Comparison of ENCODE assay signal across 8 cellular contexts in genomic region chr2:162344617-162344950, GRCh38. TPM values are rescaled to one million over a fixed set of nuclear protein-coding genes. Genes with fewer than 3 reads are reported as not detected.
DNase-seq lines count a peak whose midpoint lies in the region; ATAC-seq lines count a peak whose summit lies in the region.

No MANE protein-coding gene starts in this region.

- H3K36me3 Mint-ChIP-seq in activated T-cell treated with anti-CD3 and anti-CD28 coated beads, Interleukin-2, amount 50 U/mL, for 4 hours (ENCODE audit: insufficient read depth), result peaks cover 3% of the 10 kb centered on the region
- H3K36me3 Mint-ChIP-seq in activated CD8-positive, alpha-beta T cell treated with anti-CD3 and anti-CD28 coated beads, Interleukin-2, amount 10 ng/mL, durations not matched to agents 7 days and 5 days (ENCODE audit: low read depth), result no peaks in the 10 kb centered on the region

- no peak for ATAC-seq in activated T-cell treated with anti-CD3 and anti-CD28 coated beads, Interleukin-2, amount 50 U/mL, for 4 hours
- ATAC-seq in activated CD8-positive, alpha-beta T cell treated with anti-CD3 and anti-CD28 coated beads, Interleukin-2, amount 10 ng/mL, durations not matched to agents 7 days and 5 days, result no peak
- ATAC-seq in stimulated activated naive CD8-positive, alpha-beta T cell treated with anti-CD3 and anti-CD28 coated beads, Interleukin-15, Interleukin-2, amounts not matched to agents 100 U/mL and 50 U/mL, for 24 hours, result no peak

- H3K27ac Mint-ChIP-seq in activated CD8-positive, alpha-beta T cell treated with anti-CD3 and anti-CD28 coated beads, Interleukin-2, amount 10 ng/mL, durations not matched to agents 7 days and 5 days, result no peak overlapping the region

- CTCF ChIA-PET in activated CD8-positive, alpha-beta T cell treated with anti-CD3 and anti-CD28 coated beads, Interleukin-2, amount 10 ng/mL, durations not matched to agents 7 days and 5 days (lab: Charles Lee), result interaction anchor here (1.9 kb wide), 1 partner anchor 26 kb away, joined by 11 read pairs; the partner anchor contains the start of gene IFIH1

- POLR2A ChIA-PET in activated CD8-positive, alpha-beta T cell treated with anti-CD3 and anti-CD28 coated beads, Interleukin-2, amount 10 ng/mL, durations not matched to agents 7 days and 5 days (lab: Charles Lee), result interaction anchor here (1.6 kb wide), 1 partner anchor 26 kb away, joined by 12 read pairs; the partner anchor contains the start of gene IFIH1

- H3K4me1 Mint-ChIP-seq in activated T-cell treated with anti-CD3 and anti-CD28 coated beads, Interleukin-2, amount 50 U/mL, for 4 hours (ENCODE audit: low read depth), result peaks cover 11% of the 10 kb centered on the region
- H3K4me1 Mint-ChIP-seq in activated CD8-positive, alpha-beta T cell treated with anti-CD3 and anti-CD28 coated beads, Interleukin-2, amount 10 ng/mL, durations not matched to agents 7 days and 5 days (ENCODE audit: low read depth), result peaks cover 16% of the 10 kb centered on the region

- peak overlapping the region; percentile 83 for H3K4me3 Mint-ChIP-seq in activated T-cell treated with anti-CD3 and anti-CD28 coated beads, Interleukin-2, amount 50 U/mL, for 4 hours
- peak overlapping the region; percentile 89 for H3K4me3 Mint-ChIP-seq in activated CD8-positive, alpha-beta T cell treated with anti-CD3 and anti-CD28 coated beads, Interleukin-2, amount 10 ng/mL, durations not matched to agents 7 days and 5 days

- H3K27me3 Mint-ChIP-seq in activated T-cell treated with anti-CD3 and anti-CD28 coated beads, Interleukin-2, amount 50 U/mL, for 4 hours (ENCODE audit: low read depth), result no peaks in the 10 kb centered on the region
- H3K27me3 Mint-ChIP-seq in activated CD8-positive, alpha-beta T cell treated with anti-CD3 and anti-CD28 coated beads, Interleukin-2, amount 10 ng/mL, durations not matched to agents 7 days and 5 days (ENCODE audit: low read depth), result peaks cover 8% of the 10 kb centered on the region

- no peaks in the 10 kb centered on the region for H3K36me3 ChIP-seq in iPS-15b (ENCODE audit: control insufficient read depth, insufficient read depth, low read length)

- peaks cover 4% of the 10 kb centered on the region for H3K4me1 ChIP-seq in iPS-15b (ENCODE audit: control insufficient read depth, insufficient read depth, low read length)

- H3K9ac ChIP-seq in iPS-15b (ENCODE audit: low read depth, low read length), result peak overlapping the region; percentile 2

- H3K4me3 ChIP-seq in iPS-15b (ENCODE audit: low read depth, low read length), result peak overlapping the region; percentile 69

- no peaks in the 10 kb centered on the region for H3K9me3 Mint-ChIP-seq in activated T-cell treated with anti-CD3 and anti-CD28 coated beads, Interleukin-2, amount 50 U/mL, for 4 hours
- no peaks in the 10 kb centered on the region for H3K9me3 Mint-ChIP-seq in activated CD8-positive, alpha-beta T cell treated with anti-CD3 and anti-CD28 coated beads, Interleukin-2, amount 10 ng/mL, durations not matched to agents 7 days and 5 days (ENCODE audit: insufficient read depth)

- peaks cover 6% of the 10 kb centered on the region for H3K27me3 ChIP-seq in iPS-15b (ENCODE audit: control insufficient read depth, insufficient read depth, low read length)

- DNase-seq in activated T-cell treated with anti-CD3 and anti-CD28 coated beads, Interleukin-2, amount 50 U/mL, for 4 hours, result no peak
- DNase-seq in activated T-cell treated with anti-CD3 and anti-CD28 coated beads for 4 hours (no peak), NCI-H187 (lab: John Stamatoyannopoulos, UW) (no peak), NCI-H2081 (lab: John Stamatoyannopoulos, UW) (no peak), dedifferentiated amniotic fluid mesenchymal stem cell (ENCODE audit: extremely low spot score) (no peak)
- DNase-seq in activated CD8-positive, alpha-beta T cell treated with anti-CD3 and anti-CD28 coated beads, Interleukin-2, amount 10 ng/mL, durations not matched to agents 7 days and 5 days, result no peak
- DNase-seq in stimulated activated naive CD8-positive, alpha-beta T cell treated with anti-CD3 and anti-CD28 coated beads, Interleukin-15, Interleukin-2, amounts not matched to agents 100 U/mL and 50 U/mL, for 24 hours, result peak; percentile 14

- H3K9me3 ChIP-seq in iPS-15b (ENCODE audit: control insufficient read depth, insufficient read depth, low read length), result no peaks in the 10 kb centered on the region

RNA-seq across cellular contexts. Expression of gene GCA, which starts 0.7 kb away (rescaled TPM):
- total RNA-seq in activated T-cell treated with anti-CD3 and anti-CD28 coated beads, Interleukin-2, amount 50 U/mL, for 4 hours, result 10 to 100 TPM; 11.1 to 13.0 (median 11.8) TPM
- 10 to 100 TPM; 13.1 to 13.7 TPM for total RNA-seq in activated CD8-positive, alpha-beta T cell treated with anti-CD3 and anti-CD28 coated beads, Interleukin-2, amount 10 ng/mL, durations not matched to agents 7 days and 5 days

RNA-seq across cellular contexts. Expression of gene IFIH1, which starts 26.1 kb away (rescaled TPM):
- 10 to 100 TPM; 12.8 to 17.2 (median 12.8) TPM for total RNA-seq in activated T-cell treated with anti-CD3 and anti-CD28 coated beads, Interleukin-2, amount 50 U/mL, for 4 hours
- total RNA-seq in activated CD8-positive, alpha-beta T cell treated with anti-CD3 and anti-CD28 coated beads, Interleukin-2, amount 10 ng/mL, durations not matched to agents 7 days and 5 days, result 10 to 100 TPM; 37.3 to 37.6 TPM
